In the genomic region with DNA sequence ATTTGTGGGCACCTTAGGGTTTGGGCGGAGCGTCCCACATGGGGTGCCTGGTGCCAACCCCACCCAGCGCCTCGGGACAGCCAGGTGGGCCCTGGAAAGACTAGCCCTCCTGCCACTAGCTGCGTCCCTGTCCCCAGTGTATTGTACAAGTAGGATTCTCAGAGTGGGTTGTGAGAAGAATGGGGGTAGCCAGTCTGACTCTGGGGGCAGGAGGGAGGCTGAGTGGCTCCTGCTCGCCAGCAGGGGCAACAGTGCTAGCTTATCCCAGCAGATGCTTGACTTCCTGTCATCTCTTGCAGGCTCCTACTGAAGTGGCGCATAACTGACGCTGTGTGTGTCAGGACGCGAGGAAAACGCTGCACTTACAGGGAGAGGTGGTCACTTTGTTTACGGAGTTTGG, we compare ENCODE assay signal across 12 cellular contexts. TPM values are rescaled to one million over a fixed set of nuclear protein-coding genes. Genes with fewer than 3 reads are reported as not detected.
A peak's percentile ranks its signal among the peaks of the same experiment; 100 is the strongest.
DNase-seq lines count a peak whose midpoint lies in the region; ATAC-seq and TF ChIP-seq lines count a peak whose summit lies in the region.
"Had no signal": no experiment of that assay in that cellular context is flagged by ENCODE, and none has a peak within 500 bp of the region (broad histone marks: within the 10 kb centered on the region; RNA-seq: fewer than 3 reads in every experiment).

No MANE protein-coding gene starts in this region.

- H3K27ac ChIP-seq in gastroesophageal sphincter (peak overlapping the region in 3 of 4 donors; percentile 43 to 65 (median 64)), subcutaneous abdominal adipose tissue (ENCODE audit: low read depth, low read length) (peak overlapping the region; percentile 23)
- H3K27ac ChIP-seq: parathyroid adenoma had no signal

- H3K4me3 Mint-ChIP-seq in activated naive CD4-positive, alpha-beta T cell treated with anti-CD3 and anti-CD28 coated beads for 36 hours, result no peak overlapping the region

- H3K4me1 ChIP-seq in gastroesophageal sphincter, result peaks cover 0 to 43% (median 20%) of the 10 kb centered on the region in 3 donors
- peaks cover 0 to 32% (median 22%) of the 10 kb centered on the region in 5 donors for H3K4me1 ChIP-seq in subcutaneous abdominal adipose tissue (ENCODE audit: control insufficient read depth in 5 of 5, insufficient read depth in 5 of 5, low read length in 5 of 5)
- H3K4me1 ChIP-seq: parathyroid adenoma had no signal

- no peaks in the 10 kb centered on the region for H3K27me3 Mint-ChIP-seq in activated naive CD4-positive, alpha-beta T cell treated with anti-CD3 and anti-CD28 coated beads for 36 hours (ENCODE audit: low read depth)

- 66% methylated on average over 5 of the region's 12 CpGs; no CpG with 5 or more reads in 1 of the 2 donors for WGBS in gastroesophageal sphincter (ENCODE audit: low coverage in 1 of 2), 2 donors

- DNase-seq in activated naive CD4-positive, alpha-beta T cell treated with anti-CD3 and anti-CD28 coated beads for 36 hours, result no peak
- DNase-seq in activated naive CD4-positive, alpha-beta T cell treated with Interleukin-2 at 50 U/mL for 16 hours, result no peak
- no peak for DNase-seq in NCI-H524 (lab: John Stamatoyannopoulos, UW)
- DNase-seq in stimulated activated CD4-positive, alpha-beta T cell treated with anti-CD3 and anti-CD28 coated beads, Interleukin-4, amount 100 ng/mL, for 4 hours, result no peak
- DNase-seq in DMS114 treated with DMSO at 0.1 percent for 48 hours (lab: John Stamatoyannopoulos, UW; ENCODE audit: unreplicated experiment), result no peak
- DNase-seq: Calu3, foreskin melanocyte, NCI-H1105 treated with DMSO at 0.1 percent for 48 hours had no signal

- peaks cover 52% of the 10 kb centered on the region for H3K36me3 Mint-ChIP-seq in activated naive CD4-positive, alpha-beta T cell treated with anti-CD3 and anti-CD28 coated beads for 36 hours (ENCODE audit: low read depth)

- intact Hi-C loops in activated naive CD4-positive, alpha-beta T cell treated with anti-CD3 and anti-CD28 coated beads for 36 hours (cut with micrococcal nuclease), result no loop called here

- CTCF ChIA-PET in activated naive CD4-positive, alpha-beta T cell treated with anti-CD3 and anti-CD28 coated beads for 36 hours (lab: Charles Lee), result interaction anchor here (1.4 to 3.5 kb wide), 2 partner anchors 12 to 123 kb away, joined by 3 to 27 read pairs; no protein-coding TSS in a partner anchor

- peaks cover 0 to 100% of the 10 kb centered on the region in 2 donors for H3K36me3 ChIP-seq in gastroesophageal sphincter
- peaks cover 10 to 95% (median 89%) of the 10 kb centered on the region in 5 donors for H3K36me3 ChIP-seq in subcutaneous abdominal adipose tissue (ENCODE audit: control insufficient read depth in 5 of 5, insufficient read depth in 5 of 5, low read length in 5 of 5)

- TF ChIP-seq CTCF in gastroesophageal sphincter (IDR thresholded peaks at IDR 0.05), result no peak

- H3K27me3 ChIP-seq in gastroesophageal sphincter (no peaks in the 10 kb centered on the region), subcutaneous abdominal adipose tissue (ENCODE audit: control insufficient read depth in 5 of 5, insufficient read depth in 4 of 5, low read length in 5 of 5) (no peaks in the 10 kb centered on the region)

- H3K27ac Mint-ChIP-seq in activated naive CD4-positive, alpha-beta T cell treated with anti-CD3 and anti-CD28 coated beads for 36 hours, result peak overlapping the region; percentile 77

- peaks cover 27% of the 10 kb centered on the region for H3K4me1 Mint-ChIP-seq in activated naive CD4-positive, alpha-beta T cell treated with anti-CD3 and anti-CD28 coated beads for 36 hours (ENCODE audit: low read depth)

- H3K9me3 ChIP-seq in gastroesophageal sphincter (no peaks in the 10 kb centered on the region), subcutaneous abdominal adipose tissue (ENCODE audit: control insufficient read depth in 5 of 5, low read length in 5 of 5) (no peaks in the 10 kb centered on the region)

- TF ChIP-seq EP300 in gastroesophageal sphincter (IDR thresholded peaks at IDR 0.05), result no peak

- no peaks in the 10 kb centered on the region for H3K9me3 Mint-ChIP-seq in activated naive CD4-positive, alpha-beta T cell treated with anti-CD3 and anti-CD28 coated beads for 36 hours

- no peak overlapping the region for H3K9ac ChIP-seq in subcutaneous abdominal adipose tissue (ENCODE audit: low read length in 5 of 5)
- H3K9ac ChIP-seq: parathyroid adenoma had no signal

- H3K4me3 ChIP-seq in gastroesophageal sphincter, result no peak overlapping the region
- H3K4me3 ChIP-seq in subcutaneous abdominal adipose tissue (ENCODE audit: low read depth in 1 of 5, low read length in 5 of 5), result no peak overlapping the region

- no peak for TF ChIP-seq POLR2A in gastroesophageal sphincter (IDR thresholded peaks at IDR 0.05)

- ATAC-seq in SK-N-SH treated with all-trans-retinoic acid at 6 μM for 48 hours (peak; percentile 43), gastroesophageal sphincter (no peak)

TF ChIP-seq in SK-N-SH treated with all-trans-retinoic acid at 6 μM for 48 hours, 23 proteins besides CTCF, POLR2A, EP300 and RAD21:
- TF ChIP-seq BACH2 (CRISPR knock-in tag; IDR thresholded peaks at IDR 0.05; ENCODE audit: borderline replicate concordance) (no peak), PPARA (CRISPR knock-in tag; IDR thresholded peaks at IDR 0.05; ENCODE audit: borderline replicate concordance) (no peak)

RNA-seq across cellular contexts. Expression of gene PSMA7, which starts 9.3 kb away (rescaled TPM):
- total RNA-seq in activated naive CD4-positive, alpha-beta T cell treated with anti-CD3 and anti-CD28 coated beads for 36 hours, result 100 to 1,000 TPM; 287 to 288 TPM
- total RNA-seq in gastroesophageal sphincter, result 100 to 1,000 TPM; 253 to 352 (median 303) TPM

RNA-seq across cellular contexts. Expression of gene SS18L1, which starts 9.7 kb away (rescaled TPM):
- total RNA-seq in activated naive CD4-positive, alpha-beta T cell treated with anti-CD3 and anti-CD28 coated beads for 36 hours, result 10 to 100 TPM; 14.5 to 18.0 TPM
- total RNA-seq in gastroesophageal sphincter, result 10 to 100 TPM in 2 of 4 donors, 1 to 10 TPM in 2; 6.8 to 12.3 (median 11.1) TPM

RNA-seq across cellular contexts. Expression of gene LSM14B, which starts 11.6 kb away (rescaled TPM):
- 10 to 100 TPM; 29.6 to 33.3 TPM for total RNA-seq in activated naive CD4-positive, alpha-beta T cell treated with anti-CD3 and anti-CD28 coated beads for 36 hours
- 10 to 100 TPM; 23.6 to 38.4 (median 35.3) TPM for total RNA-seq in gastroesophageal sphincter

RNA-seq across cellular contexts. Expression of gene MTG2, which starts 49.0 kb away (rescaled TPM):
- 10 to 100 TPM; 34.3 to 36.4 TPM for total RNA-seq in activated naive CD4-positive, alpha-beta T cell treated with anti-CD3 and anti-CD28 coated beads for 36 hours
- total RNA-seq in gastroesophageal sphincter, result 10 to 100 TPM; 23.7 to 31.3 (median 30.2) TPM
